In the genomic region with DNA sequence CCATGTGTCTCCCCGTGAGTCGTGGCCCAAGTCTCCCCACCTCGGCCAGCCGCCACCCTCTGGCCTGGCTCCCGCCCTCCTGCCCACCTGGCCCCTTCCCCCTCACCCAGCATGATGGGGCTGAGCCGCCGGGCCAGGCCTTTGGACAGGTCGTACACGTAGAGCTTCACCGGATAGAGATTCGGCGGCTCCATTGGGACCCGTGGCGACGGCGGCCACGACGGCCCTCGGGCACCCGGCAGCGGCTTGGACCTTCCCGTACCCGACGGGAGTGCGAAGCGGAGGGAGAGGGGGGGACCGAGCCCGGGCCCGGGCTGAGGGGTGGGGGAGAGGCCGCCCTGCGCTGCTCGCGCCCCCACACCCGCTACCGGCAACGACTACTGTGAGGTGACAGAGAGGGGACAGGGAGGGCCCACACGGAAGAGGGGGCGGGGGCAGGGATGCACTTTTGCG, we compare ENCODE assay signal across 1 cellular context.
A peak's percentile ranks its signal among the peaks of the same experiment; 100 is the strongest.
TF ChIP-seq lines count a peak whose summit lies in the region.

Gene DESI1 (minus strand): TSS at position 398 of the 453 bp plus-strand sequence. CDS start 204 bp downstream, at position 194.

TF ChIP-seq in HepG2, 621 proteins besides CTCF, POLR2A, EP300 and RAD21 (continued from another document and continues in another):
- TF ChIP-seq, protein P1, sequence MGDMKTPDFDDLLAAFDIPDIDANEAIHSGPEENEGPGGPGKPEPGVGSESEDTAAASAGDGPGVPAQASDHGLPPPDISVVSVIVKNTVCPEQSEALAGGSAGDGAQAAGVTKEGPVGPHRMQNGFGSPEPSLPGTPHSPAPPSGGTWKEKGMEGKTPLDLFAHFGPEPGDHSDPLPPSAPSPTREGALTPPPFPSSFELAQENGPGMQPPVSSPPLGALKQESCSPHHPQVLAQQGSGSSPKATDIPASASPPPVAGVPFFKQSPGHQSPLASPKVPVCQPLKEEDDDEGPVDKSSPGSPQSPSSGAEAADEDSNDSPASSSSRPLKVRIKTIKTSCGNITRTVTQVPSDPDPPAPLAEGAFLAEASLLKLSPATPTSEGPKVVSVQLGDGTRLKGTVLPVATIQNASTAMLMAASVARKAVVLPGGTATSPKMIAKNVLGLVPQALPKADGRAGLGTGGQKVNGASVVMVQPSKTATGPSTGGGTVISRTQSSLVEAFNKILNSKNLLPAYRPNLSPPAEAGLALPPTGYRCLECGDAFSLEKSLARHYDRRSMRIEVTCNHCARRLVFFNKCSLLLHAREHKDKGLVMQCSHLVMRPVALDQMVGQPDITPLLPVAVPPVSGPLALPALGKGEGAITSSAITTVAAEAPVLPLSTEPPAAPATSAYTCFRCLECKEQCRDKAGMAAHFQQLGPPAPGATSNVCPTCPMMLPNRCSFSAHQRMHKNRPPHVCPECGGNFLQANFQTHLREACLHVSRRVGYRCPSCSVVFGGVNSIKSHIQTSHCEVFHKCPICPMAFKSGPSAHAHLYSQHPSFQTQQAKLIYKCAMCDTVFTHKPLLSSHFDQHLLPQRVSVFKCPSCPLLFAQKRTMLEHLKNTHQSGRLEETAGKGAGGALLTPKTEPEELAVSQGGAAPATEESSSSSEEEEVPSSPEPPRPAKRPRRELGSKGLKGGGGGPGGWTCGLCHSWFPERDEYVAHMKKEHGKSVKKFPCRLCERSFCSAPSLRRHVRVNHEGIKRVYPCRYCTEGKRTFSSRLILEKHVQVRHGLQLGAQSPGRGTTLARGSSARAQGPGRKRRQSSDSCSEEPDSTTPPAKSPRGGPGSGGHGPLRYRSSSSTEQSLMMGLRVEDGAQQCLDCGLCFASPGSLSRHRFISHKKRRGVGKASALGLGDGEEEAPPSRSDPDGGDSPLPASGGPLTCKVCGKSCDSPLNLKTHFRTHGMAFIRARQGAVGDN (CRISPR knock-in tag; IDR thresholded peaks at IDR 0.05): peak; percentile 62; the same call in 1 of the 2 replicates
- no peak for TF ChIP-seq GTF3A (CRISPR knock-in tag; conservative IDR thresholded peaks at IDR 0.05)
- TF ChIP-seq ZBTB39 (CRISPR knock-in tag; IDR thresholded peaks at IDR 0.05): no peak
- no peak for TF ChIP-seq PHF5A (CRISPR knock-in tag; IDR thresholded peaks at IDR 0.05; ENCODE audit: low read depth, unreplicated experiment)
- no peak for TF ChIP-seq ZNF138 (CRISPR knock-in tag; IDR thresholded peaks at IDR 0.05; ENCODE audit: low read depth)
- 0 out of 2 replicates have a peak, but pooled peaks have one; percentile 10 for TF ChIP-seq ZMAT3 (CRISPR knock-in tag; conservative IDR thresholded peaks at IDR 0.05)
- no peak for TF ChIP-seq KDM5A (IDR thresholded peaks at IDR 0.05; ENCODE audit: borderline replicate concordance, low read length)
- no peak for TF ChIP-seq NBN (conservative IDR thresholded peaks at IDR 0.05)
- no peak for TF ChIP-seq ZFP90 (CRISPR knock-in tag; IDR thresholded peaks at IDR 0.05; ENCODE audit: borderline replicate concordance)
- TF ChIP-seq U2AF1 (optimal IDR thresholded peaks at IDR 0.05; ENCODE audit: low read depth, low read length): no peak
- TF ChIP-seq RBFOX2 (IDR thresholded peaks at IDR 0.05; ENCODE audit: low read depth, low read length): peak; percentile 89
- no peak for TF ChIP-seq HMG20A (CRISPR knock-in tag; IDR thresholded peaks at IDR 0.05; ENCODE audit: borderline replicate concordance)
- TF ChIP-seq, protein P2, sequence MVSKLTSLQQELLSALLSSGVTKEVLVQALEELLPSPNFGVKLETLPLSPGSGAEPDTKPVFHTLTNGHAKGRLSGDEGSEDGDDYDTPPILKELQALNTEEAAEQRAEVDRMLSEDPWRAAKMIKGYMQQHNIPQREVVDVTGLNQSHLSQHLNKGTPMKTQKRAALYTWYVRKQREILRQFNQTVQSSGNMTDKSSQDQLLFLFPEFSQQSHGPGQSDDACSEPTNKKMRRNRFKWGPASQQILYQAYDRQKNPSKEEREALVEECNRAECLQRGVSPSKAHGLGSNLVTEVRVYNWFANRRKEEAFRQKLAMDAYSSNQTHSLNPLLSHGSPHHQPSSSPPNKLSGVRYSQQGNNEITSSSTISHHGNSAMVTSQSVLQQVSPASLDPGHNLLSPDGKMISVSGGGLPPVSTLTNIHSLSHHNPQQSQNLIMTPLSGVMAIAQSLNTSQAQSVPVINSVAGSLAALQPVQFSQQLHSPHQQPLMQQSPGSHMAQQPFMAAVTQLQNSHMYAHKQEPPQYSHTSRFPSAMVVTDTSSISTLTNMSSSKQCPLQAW (CRISPR knock-in tag; IDR thresholded peaks at IDR 0.05): no peak
- TF ChIP-seq FOXM1 (CRISPR knock-in tag; IDR thresholded peaks at IDR 0.05): no peak
- no peak for TF ChIP-seq SCMH1 (CRISPR knock-in tag; IDR thresholded peaks at IDR 0.05; ENCODE audit: borderline replicate concordance)
- TF ChIP-seq ZNF709 (CRISPR knock-in tag; IDR thresholded peaks at IDR 0.05): peak; percentile 16; the same call in 1 of the 2 replicates
- no peak for TF ChIP-seq ZNF570 (CRISPR knock-in tag; IDR thresholded peaks at IDR 0.05; ENCODE audit: borderline replicate concordance)
- TF ChIP-seq ZSCAN21 (CRISPR knock-in tag; IDR thresholded peaks at IDR 0.05; ENCODE audit: borderline replicate concordance): peak; percentile 32; the same call in 1 of the 2 replicates
- TF ChIP-seq ARNT2 (CRISPR knock-in tag; IDR thresholded peaks at IDR 0.05; ENCODE audit: low read depth): 0 out of 2 replicates have a peak, but pooled peaks have one; percentile 19
- no peak for TF ChIP-seq HNRNPLL (IDR thresholded peaks at IDR 0.05; ENCODE audit: low read depth, low read length, poor library complexity, severe bottlenecking)
- no peak for TF ChIP-seq E2F1 (CRISPR knock-in tag; IDR thresholded peaks at IDR 0.05)
- no peak for TF ChIP-seq ZNF354B (CRISPR knock-in tag; IDR thresholded peaks at IDR 0.05)
- TF ChIP-seq GATAD1 (CRISPR knock-in tag; IDR thresholded peaks at IDR 0.05): no peak
- no peak for TF ChIP-seq JARID2 (CRISPR knock-in tag; IDR thresholded peaks at IDR 0.05; ENCODE audit: insufficient replicate concordance)
- TF ChIP-seq ZMYM4 (CRISPR knock-in tag; IDR thresholded peaks at IDR 0.05): no peak
- TF ChIP-seq ZNF543 (CRISPR knock-in tag; IDR thresholded peaks at IDR 0.05): no peak
- TF ChIP-seq ZNF30 (CRISPR knock-in tag; IDR thresholded peaks at IDR 0.05): no peak
- 0 out of 2 replicates have a peak, but pooled peaks have one; percentile 16 for TF ChIP-seq ZNF761 (CRISPR knock-in tag; conservative IDR thresholded peaks at IDR 0.05)
- peak; percentile 72; the same call in 1 of the 2 replicates for TF ChIP-seq ZNF160 (CRISPR knock-in tag; IDR thresholded peaks at IDR 0.05)
- TF ChIP-seq CEBPB (IDR thresholded peaks at IDR 0.05; ENCODE audit: borderline replicate concordance, low read depth, low read length): no peak
- TF ChIP-seq ZNF460 (CRISPR knock-in tag; IDR thresholded peaks at IDR 0.05; ENCODE audit: borderline replicate concordance): no peak
- TF ChIP-seq E2F5 (CRISPR knock-in tag; conservative IDR thresholded peaks at IDR 0.05): no peak
- TF ChIP-seq ZNF281 (CRISPR knock-in tag; IDR thresholded peaks at IDR 0.05; ENCODE audit: borderline replicate concordance): peak; percentile 67; the same call in 1 of the 2 replicates
- TF ChIP-seq NFYB (CRISPR knock-in tag; IDR thresholded peaks at IDR 0.05): no peak
- no peak for TF ChIP-seq POGK (CRISPR knock-in tag; conservative IDR thresholded peaks at IDR 0.05)
- TF ChIP-seq ZNF234 (CRISPR knock-in tag; conservative IDR thresholded peaks at IDR 0.05): no peak
- TF ChIP-seq TFE3 (CRISPR knock-in tag; IDR thresholded peaks at IDR 0.05): no peak
- TF ChIP-seq HMG20B (CRISPR knock-in tag; conservative IDR thresholded peaks at IDR 0.05): no peak
- TF ChIP-seq ARNT (IDR thresholded peaks at IDR 0.05): no peak
- no peak for TF ChIP-seq SP2 (CRISPR knock-in tag; IDR thresholded peaks at IDR 0.05)
- TF ChIP-seq SALL1 (CRISPR knock-in tag; IDR thresholded peaks at IDR 0.05): no peak; the same call in 1 of the 2 replicates
- TF ChIP-seq NFE2L2 (IDR thresholded peaks at IDR 0.05; ENCODE audit: low read length): no peak
- 0 out of 2 replicates have a peak, but pooled peaks have one; percentile 7 for TF ChIP-seq RXRA (CRISPR knock-in tag; IDR thresholded peaks at IDR 0.05)
- no peak for TF ChIP-seq SATB2 (CRISPR knock-in tag; IDR thresholded peaks at IDR 0.05)
- TF ChIP-seq ZNF839 (CRISPR knock-in tag; IDR thresholded peaks at IDR 0.05; ENCODE audit: borderline replicate concordance): no peak
- peak; percentile 85 for TF ChIP-seq ZFX (CRISPR knock-in tag; IDR thresholded peaks at IDR 0.05; ENCODE audit: low read depth)
- TF ChIP-seq XBP1 (CRISPR knock-in tag; IDR thresholded peaks at IDR 0.05): no peak
- no peak for TF ChIP-seq ZNF713 (CRISPR knock-in tag; IDR thresholded peaks at IDR 0.05)
- TF ChIP-seq MAZ (IDR thresholded peaks at IDR 0.05; ENCODE audit: borderline replicate concordance, low read depth, low read length): peak; percentile 85
- 0 out of 2 replicates have a peak, but pooled peaks have one; percentile 22 for TF ChIP-seq MAZ (CRISPR knock-in tag; IDR thresholded peaks at IDR 0.05; ENCODE audit: low read depth)
- no peak for TF ChIP-seq GLI4 (CRISPR knock-in tag; IDR thresholded peaks at IDR 0.05; ENCODE audit: borderline replicate concordance)
- no peak for TF ChIP-seq ZNF12 (CRISPR knock-in tag; IDR thresholded peaks at IDR 0.05)
- TF ChIP-seq ZIK1 (CRISPR knock-in tag; IDR thresholded peaks at IDR 0.05; ENCODE audit: borderline replicate concordance, low read depth): no peak
